In genomic region chr11:33461726-33462125, GRCh38 we compare ENCODE assay signal across 22 cellular contexts.
"Had no signal": no experiment of that assay in that cellular context is flagged by ENCODE, and none has a peak within 500 bp of the region (broad histone marks: within the 10 kb centered on the region; RNA-seq: fewer than 3 reads in every experiment).

No MANE protein-coding gene starts in this region.

- DNase-seq: activated CD4-positive, alpha-beta T cell treated with anti-CD3 and anti-CD28 coated beads for 1 hour; activated CD4-positive, alpha-beta T cell treated with anti-CD3 and anti-CD28 coated beads, Interleukin-2, amount 50 U/mL, for 1 hour; activated CD8-positive, alpha-beta memory T cell treated with anti-CD3 and anti-CD28 coated beads for 24 hours; activated CD8-positive, alpha-beta memory T cell treated with anti-CD3 and anti-CD28 coated beads, Interleukin-2, amount 50 U/mL, for 48 hours; activated naive CD4-positive, alpha-beta T cell; activated T-cell treated with anti-CD3 and anti-CD28 coated beads, Interleukin-2, amount 50 U/mL, for 4 hours; amniotic stem cell; cerebellar nuclear complex; heart right ventricle; kidney; lower lobe of right lung; naive B cell; occipital lobe; small intestine; stimulated activated CD4-positive, alpha-beta T cell treated with anti-CD3 and anti-CD28 coated beads, Interleukin-15, amount 100 ng/mL, for 24 hours; stimulated activated CD8-positive, alpha-beta memory T cell treated with anti-CD3 and anti-CD28 coated beads, Interleukin-4, amount 100 ng/mL, for 48 hours; stimulated activated naive CD4-positive, alpha-beta T cell; upper lobe of left lung; WERI-Rb-1 had no signal

- H3K27me3 ChIP-seq: heart right ventricle, upper lobe of left lung had no signal

- ATAC-seq: activated T-cell treated with anti-CD3 and anti-CD28 coated beads, Interleukin-2, amount 50 U/mL, for 4 hours; heart right ventricle; lower lobe of right lung; sciatic nerve had no signal

- H3K36me3 ChIP-seq: heart right ventricle, lower lobe of right lung, thoracic aorta, upper lobe of left lung, WERI-Rb-1 had no signal

- H3K4me3 ChIP-seq: coronary artery, heart right ventricle, lower lobe of right lung, thoracic aorta, upper lobe of left lung had no signal

- H3K27ac ChIP-seq: coronary artery, heart right ventricle, lower lobe of right lung, thoracic aorta, upper lobe of left lung, WERI-Rb-1 had no signal

- H3K4me1 ChIP-seq: heart right ventricle, lower lobe of right lung, upper lobe of left lung had no signal

- H3K9me3 ChIP-seq: heart right ventricle, lower lobe of right lung, thoracic aorta, upper lobe of left lung had no signal
